ENCODE assay signal across 15 cellular contexts in the genomic region with DNA sequence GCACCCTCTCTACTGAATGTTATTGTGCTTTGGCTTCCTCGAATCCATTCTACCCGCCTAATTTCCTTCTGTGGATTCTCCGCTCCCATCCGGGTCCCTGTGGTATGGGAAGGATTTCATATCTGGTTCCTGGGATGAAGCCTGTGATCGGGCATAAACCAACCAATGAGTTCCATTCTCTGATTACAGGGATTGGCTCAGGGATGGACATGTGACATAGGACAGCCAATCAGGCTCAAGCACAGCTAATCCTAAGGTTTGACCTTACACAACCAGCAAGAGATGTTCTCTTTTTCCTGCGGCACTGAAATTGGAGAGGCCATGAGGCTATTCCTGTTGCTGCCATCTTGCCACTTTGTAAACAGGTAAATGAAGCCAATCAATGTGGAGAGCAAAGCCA.
"Had no signal": no experiment of that assay in that cellular context is flagged by ENCODE, and none has a peak within 500 bp of the region (broad histone marks: within the 10 kb centered on the region; RNA-seq: fewer than 3 reads in every experiment).

No MANE protein-coding gene starts in this region.

- H3K4me3 ChIP-seq: ascending aorta, coronary artery, lower lobe of right lung, thyroid gland had no signal

- H3K4me1 ChIP-seq: ascending aorta, lower lobe of right lung had no signal

- H3K36me3 ChIP-seq: ascending aorta, lower lobe of right lung, thyroid gland had no signal

- FAIRE-seq: islet of Langerhans had no signal

- ATAC-seq: activated T-cell treated with anti-CD3 and anti-CD28 coated beads, Interleukin-2, amount 50 U/mL, for 72 hours; lower lobe of right lung had no signal

- DNase-seq: activated CD4-positive, alpha-beta T cell treated with anti-CD3 and anti-CD28 coated beads, Interleukin-2, amount 50 U/mL, for 1 hour; activated CD4-positive, CD25-positive, alpha-beta regulatory T cell treated with anti-CD3 and anti-CD28 coated beads, Interleukin-2, amount 50 U/mL, for 72 hours; activated CD8-positive, alpha-beta memory T cell treated with anti-CD3 and anti-CD28 coated beads, Interleukin-2, amount 50 U/mL, for 48 hours; activated gamma-delta T cell; activated T-cell treated with anti-CD3 and anti-CD28 coated beads, Interleukin-2, amount 50 U/mL, for 72 hours; lower lobe of right lung; retina; stimulated activated CD4-positive, alpha-beta T cell treated with anti-CD3 and anti-CD28 coated beads, Interleukin-12 subunit alpha, Interleukin-12 subunit beta, amount 100 ng/mL, for 4 hours; stimulated activated CD4-positive, alpha-beta T cell treated with anti-CD3 and anti-CD28 coated beads, Interleukin-1b, Interleukin-23, amount 100 ng/mL, for 48 hours; stimulated activated CD8-positive, alpha-beta memory T cell treated with anti-CD3 and anti-CD28 coated beads, Interleukin-4, amount 100 ng/mL, for 48 hours; stimulated activated naive CD4-positive, alpha-beta T cell; thyroid gland had no signal

- H3K9me3 ChIP-seq: ascending aorta, lower lobe of right lung, thyroid gland had no signal

- H3K27ac ChIP-seq: ascending aorta, coronary artery, lower lobe of right lung, thyroid gland had no signal

- H3K27me3 ChIP-seq: ascending aorta, thyroid gland had no signal
